ENCODE assay signal across 1 cellular context in genomic region chr6:3023663-3024483, GRCh38.
A peak's percentile ranks its signal among the peaks of the same experiment; 100 is the strongest.
TF ChIP-seq lines count a peak whose summit lies in the region.

No MANE protein-coding gene starts in this region.

TF ChIP-seq in K562, 482 proteins besides CTCF, POLR2A, EP300 and RAD21 (continued from another document):
- TF ChIP-seq FOXP4 (CRISPR knock-in tag; IDR thresholded peaks at IDR 0.05; ENCODE audit: borderline replicate concordance), result peak; percentile 83
- TF ChIP-seq HMBOX1 (IDR thresholded peaks at IDR 0.05), result no peak
- TF ChIP-seq PRMT5 (CRISPR knock-in tag; IDR thresholded peaks at IDR 0.05), result 0 out of 2 replicates have a peak, but pooled peaks have one; percentile 65
- peak; percentile 70 for TF ChIP-seq PKNOX1 (IDR thresholded peaks at IDR 0.05)
- peak; percentile 96 for TF ChIP-seq HMGN3 (IDR thresholded peaks at IDR 0.05; ENCODE audit: borderline replicate concordance, extremely low read depth, insufficient read length, low read depth, low read length)
- no peak for TF ChIP-seq ZNF57 (CRISPR knock-in tag; IDR thresholded peaks at IDR 0.05)
- peak; percentile 31; the same call in 1 of the 2 replicates for TF ChIP-seq MEF2D (tag; conservative IDR thresholded peaks at IDR 0.05; ENCODE audit: low read depth)
- TF ChIP-seq POLR3A (IDR thresholded peaks at IDR 0.05; ENCODE audit: borderline replicate concordance, extremely low read depth, insufficient read depth, insufficient read length), result no peak
- peak; percentile 98 for TF ChIP-seq ZNF592 (IDR thresholded peaks at IDR 0.05)
- no peak for TF ChIP-seq SP2 (IDR thresholded peaks at IDR 0.05; ENCODE audit: extremely low read depth, low read depth, low read length, poor library complexity, severe bottlenecking)
- TF ChIP-seq ELK3 (CRISPR knock-in tag; IDR thresholded peaks at IDR 0.05), result no peak
- TF ChIP-seq E2F6 (IDR thresholded peaks at IDR 0.05; ENCODE audit: borderline replicate concordance in 1 of 2, extremely low read depth in 1 of 2, insufficient read depth in 1 of 2, insufficient read length in 1 of 2, low read depth in 1 of 2, low read length in 1 of 2, poor library complexity in 1 of 2, severe bottlenecking in 1 of 2), result peak; percentile 97 to 99
- TF ChIP-seq MECOM (CRISPR knock-in tag; IDR thresholded peaks at IDR 0.05), result no peak
